Comparison of ENCODE assay signal across 9 cellular contexts in the genomic region with DNA sequence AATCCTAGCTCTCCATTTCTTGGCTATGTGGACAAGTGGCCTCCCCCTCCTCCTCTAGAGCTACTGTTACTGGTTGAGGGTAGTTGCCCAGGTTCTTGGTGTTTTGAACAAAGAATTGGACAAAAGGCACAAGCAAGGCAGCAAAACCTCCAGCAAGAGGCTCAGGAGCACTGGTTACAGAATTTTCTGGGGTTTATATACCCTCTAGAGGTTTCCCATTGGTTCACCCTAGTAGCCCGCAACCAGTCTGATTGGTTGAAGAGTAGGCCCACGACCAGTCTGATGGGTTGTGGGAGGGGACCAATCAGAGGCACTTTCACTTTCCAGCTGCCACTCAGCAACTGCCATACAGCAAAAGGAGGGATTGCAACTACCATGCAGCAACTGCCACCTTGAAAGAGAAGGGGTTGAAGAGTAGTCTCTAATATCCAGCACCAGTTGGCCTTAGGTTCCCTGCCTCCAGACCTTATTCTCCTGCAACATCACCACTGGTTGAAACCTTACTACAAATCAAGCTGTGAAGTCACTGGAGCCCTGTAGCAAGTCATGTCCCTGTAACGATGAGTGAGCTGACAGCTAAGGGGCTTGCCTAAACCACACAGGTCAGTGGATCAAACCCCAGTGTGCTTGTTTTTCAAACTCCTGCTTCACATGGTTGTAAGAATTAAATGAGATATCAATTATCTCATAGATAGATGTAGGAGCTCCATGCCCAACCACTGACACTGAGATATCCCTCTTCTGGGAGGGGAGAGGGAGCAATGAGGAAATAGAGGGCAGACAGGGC. TPM values are rescaled to one million over a fixed set of nuclear protein-coding genes. Genes with fewer than 3 reads are reported as not detected.
DNase-seq lines count a peak whose midpoint lies in the region; ATAC-seq, FAIRE-seq and TF ChIP-seq lines count a peak whose summit lies in the region.
"Had no signal": no experiment of that assay in that cellular context is flagged by ENCODE, and none has a peak within 500 bp of the region (broad histone marks: within the 10 kb centered on the region; RNA-seq: fewer than 3 reads in every experiment).

No MANE protein-coding gene starts in this region.

- peak overlapping the region; percentile 32 for H2AK9ac ChIP-seq in IMR-90 (replicated peaks; ENCODE audit: low read depth, low read length, poor library complexity)

- peaks cover 6 to 20% of the 10 kb centered on the region in 2 experiments; a peak in 3 of 4 replicates for H3K79me1 ChIP-seq in IMR-90 (ENCODE audit: low read depth in 1 of 2, low read length in 2 of 2)

- dilution Hi-C loops in IMR-90 (cut with HindIII; ENCODE audit: low sequenced_read_pairs, unreplicated experiment) = no loop called here

- TF ChIP-seq CTCF in IMR-90 (conservative IDR thresholded peaks at IDR 0.05; ENCODE audit: low read depth, low read length) (no peak), foreskin keratinocyte (conservative IDR thresholded peaks at IDR 0.05) (no peak), D721Med (IDR thresholded peaks at IDR 0.05; ENCODE audit: insufficient read depth, missing control alignments) (no peak)

- TF ChIP-seq RAD21 in IMR-90 (IDR thresholded peaks at IDR 0.05; ENCODE audit: low read length) = no peak

- H3K14ac ChIP-seq in IMR-90 (replicated peaks; ENCODE audit: low read depth, low read length) = no peak overlapping the region

- WGBS in IMR-90 (ENCODE audit: extremely low coverage in 2 of 2, insufficient read length in 1 of 2), 2 experiments = no CpG with 5 or more reads among the region's 3 CpGs

- H3K4me2 ChIP-seq in IMR-90 (ENCODE audit: low read depth, low read length) = peak overlapping the region; percentile 25; the same call in 1 of the 2 replicates
- H3K4me2 ChIP-seq: A549 had no signal

- H3K36me3 Mint-ChIP-seq in T-helper 17 cell (ENCODE audit: low read depth) = no peaks in the 10 kb centered on the region

- no peak overlapping the region for H3K27ac Mint-ChIP-seq in T-helper 17 cell

- no peaks in the 10 kb centered on the region for H3K36me3 ChIP-seq in IMR-90 (ENCODE audit: control insufficient read depth, insufficient read depth, low read length)
- H3K36me3 ChIP-seq in muscle layer of duodenum (ENCODE audit: control insufficient read depth in 1 of 2, insufficient read depth in 2 of 2, low read length in 2 of 2) = no peaks in the 10 kb centered on the region

- H4K91ac ChIP-seq in IMR-90 (ENCODE audit: insufficient read depth, low read depth, low read length) = no peak overlapping the region

- H3K9ac ChIP-seq in IMR-90 (ENCODE audit: low read depth, low read length) = no peak overlapping the region

- H3K23ac ChIP-seq in IMR-90 (ENCODE audit: low read depth, low read length) = no peak overlapping the region

- no peak overlapping the region for H2BK120ac ChIP-seq in IMR-90 (ENCODE audit: low read depth, low read length)

- no peak overlapping the region for H2BK15ac ChIP-seq in IMR-90 (ENCODE audit: low read depth, low read length)

- TF ChIP-seq POLR2A in IMR-90 (IDR thresholded peaks at IDR 0.05; ENCODE audit: low read depth, low read length) = no peak

- no peak for FAIRE-seq in D721Med (lab: Jason Lieb, UNC)
- FAIRE-seq: A549 had no signal

- H4K5ac ChIP-seq in IMR-90 (ENCODE audit: low read depth, low read length) = no peak overlapping the region

- intact Hi-C loops in IMR-90 (cut with micrococcal nuclease) = no loop called here

- no peak overlapping the region for H3K56ac ChIP-seq in IMR-90 (ENCODE audit: extremely low read depth, insufficient read depth, low read length)

- no peak overlapping the region for H2BK20ac ChIP-seq in IMR-90 (ENCODE audit: low read depth, low read length)

- CTCF ChIA-PET in IMR-90 (lab: Yijun Ruan, JAX) = no interaction called here

- no peak overlapping the region for H2AK5ac ChIP-seq in IMR-90 (ENCODE audit: low read depth, low read length)

- H3K4me3 ChIP-seq in IMR-90 (ENCODE audit: insufficient read depth, low read depth, low read length) (no peak overlapping the region), muscle layer of duodenum (ENCODE audit: low read depth in 1 of 2, low read length in 2 of 2) (no peak overlapping the region)
- H3K4me3 ChIP-seq: A549 had no signal

- H3K4me1 Mint-ChIP-seq in T-helper 17 cell = peaks cover 14% of the 10 kb centered on the region

- no peak overlapping the region; a peak in 1 of 4 replicates for H4K8ac ChIP-seq in IMR-90 (ENCODE audit: low read depth in 2 of 2, low read length in 2 of 2)

- H3K4me3 Mint-ChIP-seq in T-helper 17 cell = peak overlapping the region; percentile 15

- no peaks in the 10 kb centered on the region for H3K9me1 ChIP-seq in IMR-90 (ENCODE audit: insufficient read depth, low read length)

- peaks cover 13% of the 10 kb centered on the region for H3K27me3 Mint-ChIP-seq in T-helper 17 cell

- peak overlapping the region; percentile 65 for H2AFZ ChIP-seq in IMR-90 (replicated peaks; ENCODE audit: low read length, poor library complexity)

- peak; percentile 51 for DNase-seq in DMS153 (lab: John Stamatoyannopoulos, UW)
- no peak for DNase-seq in DMS153 treated with DMSO at 0.1 percent for 48 hours (lab: John Stamatoyannopoulos, UW; ENCODE audit: unreplicated experiment)
- DNase-seq in IMR-90 = peak; percentile 49
- no peak for DNase-seq in T-helper 17 cell
- DNase-seq in foreskin keratinocyte = no peak
- DNase-seq in D721Med (ENCODE audit: insufficient read length, low spot score) = no peak
- no peak for DNase-seq in superior temporal gyrus (ENCODE audit: extremely low spot score)

- no peak overlapping the region for H2BK5ac ChIP-seq in IMR-90 (ENCODE audit: low read depth, low read length, poor library complexity, severe bottlenecking)

- H4K20me1 ChIP-seq in IMR-90 (ENCODE audit: insufficient read depth, low read length) = peaks cover 18% of the 10 kb centered on the region

- no peak for ATAC-seq in IMR-90 (ENCODE audit: low read depth)
- ATAC-seq in T-helper 17 cell = no peak
- ATAC-seq in foreskin keratinocyte = no peak
- ATAC-seq: A549 had no signal

- H3K27me3 ChIP-seq in IMR-90 (ENCODE audit: control insufficient read depth, insufficient read depth, low read length) (peaks cover 35% of the 10 kb centered on the region), muscle layer of duodenum (ENCODE audit: low read depth, low read length) (no peaks in the 10 kb centered on the region), foreskin keratinocyte (no peaks in the 10 kb centered on the region)

- POLR2A ChIA-PET in IMR-90 (lab: Charles Lee; ENCODE audit: unreplicated experiment) = interaction anchor here (0.5 kb wide), 1 partner anchor 154 kb away, joined by 5 read pairs; no protein-coding TSS in a partner anchor

- in situ Hi-C loops in IMR-90 (cut with MboI; ENCODE audit: low sequenced_read_pairs) = no loop called here

- H3K4me1 ChIP-seq in IMR-90 (ENCODE audit: control insufficient read depth, insufficient read depth, low read length) (peaks cover 15% of the 10 kb centered on the region; the same call in 1 of the 2 replicates), muscle layer of duodenum (ENCODE audit: control insufficient read depth in 1 of 2, insufficient read depth in 2 of 2, low read length in 2 of 2) (peaks cover 15 to 35% of the 10 kb centered on the region in 2 donors), foreskin keratinocyte (peaks cover 11% of the 10 kb centered on the region)

- H3K9me3 ChIP-seq in IMR-90 (ENCODE audit: control insufficient read depth, insufficient read depth, low read length) (no peaks in the 10 kb centered on the region), T-helper 17 cell (ENCODE audit: control insufficient read depth, low read length, poor library complexity, severe bottlenecking) (no peaks in the 10 kb centered on the region), muscle layer of duodenum (ENCODE audit: control insufficient read depth in 1 of 2, low read length in 2 of 2) (no peaks in the 10 kb centered on the region)
- H3K9me3 ChIP-seq: A549 had no signal

- H3K4ac ChIP-seq in IMR-90 (ENCODE audit: low read depth, low read length) = no peak overlapping the region

- BruUV-seq in IMR-90 (replicated peaks; lab: Mats Ljungman, UMichigan) = no TSS peak

- H3K18ac ChIP-seq in IMR-90 (ENCODE audit: low read depth, low read length) = no peak overlapping the region

- H3K27ac ChIP-seq in IMR-90 (ENCODE audit: insufficient read depth, low read length) = no peak overlapping the region
- H3K27ac ChIP-seq in muscle layer of duodenum (ENCODE audit: low read length) = peak overlapping the region; percentile 43
- no peak overlapping the region for H3K27ac ChIP-seq in foreskin keratinocyte
- H3K27ac ChIP-seq: A549 had no signal

TF ChIP-seq in IMR-90, 13 proteins besides CTCF, POLR2A, EP300 and RAD21 (continues in another document):
- TF ChIP-seq RFX5 (IDR thresholded peaks at IDR 0.05; ENCODE audit: low read depth, low read length) (no peak), CHD1 (IDR thresholded peaks at IDR 0.05; ENCODE audit: low read depth, low read length) (no peak), MXI1 (IDR thresholded peaks at IDR 0.05; ENCODE audit: borderline replicate concordance, low read depth, low read length) (no peak), FOS (IDR thresholded peaks at IDR 0.05; ENCODE audit: low read depth, low read length) (no peak)
- TF ChIP-seq, protein P1, sequence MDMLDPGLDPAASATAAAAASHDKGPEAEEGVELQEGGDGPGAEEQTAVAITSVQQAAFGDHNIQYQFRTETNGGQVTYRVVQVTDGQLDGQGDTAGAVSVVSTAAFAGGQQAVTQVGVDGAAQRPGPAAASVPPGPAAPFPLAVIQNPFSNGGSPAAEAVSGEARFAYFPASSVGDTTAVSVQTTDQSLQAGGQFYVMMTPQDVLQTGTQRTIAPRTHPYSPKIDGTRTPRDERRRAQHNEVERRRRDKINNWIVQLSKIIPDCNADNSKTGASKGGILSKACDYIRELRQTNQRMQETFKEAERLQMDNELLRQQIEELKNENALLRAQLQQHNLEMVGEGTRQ (IDR thresholded peaks at IDR 0.05; ENCODE audit: low read depth, low read length) = no peak

RNA-seq across cellular contexts. Expression of a gene that starts 2.9 kb away (rescaled TPM):
- total RNA-seq in IMR-90 (2012; rRNA removed) (1.3 and 1.9 TPM in 2 replicates), T-helper 17 cell (10 to 100 TPM; 30.7 to 45.6 TPM), foreskin keratinocyte (17.2 and 23.6 TPM in 2 replicates)
- polyA plus RNA-seq in IMR-90 (2012; rRNA removed) (5.7 and 7.0 TPM in 2 replicates), foreskin keratinocyte (15.2 and 19.7 TPM in 2 replicates)
- 3.1 and 5.9 TPM in 2 replicates for polyA plus RNA-seq in IMR-90 (2012; cell fraction: cytosol; rRNA removed)
- polyA plus RNA-seq in IMR-90 (2012; cell fraction: nucleus; rRNA removed; ENCODE audit: low replicate concordance) = 6.0 and 10.0 TPM in 2 replicates

RNA-seq across cellular contexts. Expression of a gene that starts 59.4 kb away (rescaled TPM):
- total RNA-seq in IMR-90 (2012; rRNA removed) (not detected in 2 replicates), T-helper 17 cell (not detected), foreskin keratinocyte (not detected in 2 replicates)
- polyA plus RNA-seq in IMR-90 (2012; rRNA removed) (not detected in 2 replicates), foreskin keratinocyte (not detected in 2 replicates)
- polyA plus RNA-seq in IMR-90 (2012; cell fraction: cytosol; rRNA removed) = not detected in 2 replicates
- polyA plus RNA-seq in IMR-90 (2012; cell fraction: nucleus; rRNA removed; ENCODE audit: low replicate concordance) = not detected in 2 replicates
- polyA plus RNA-seq: A549 had no signal

Comparison
In these comparisons a context has a peak if more than half of its experiments do, and no peak if none do; other contexts are left out.
1. DNase-seq: peak in DMS153 (single experiment) and IMR-90 (single experiment); none in DMS153 treated with DMSO at 0.1 percent for 48 hours (single experiment), T-helper 17 cell (0 of 3), foreskin keratinocyte (0 of 2), D721Med (single experiment) and superior temporal gyrus (single experiment).